23 cellular contexts compared by ENCODE assay signal in genomic region chrX:49070988-49071387, GRCh38. TPM values are rescaled to one million over a fixed set of nuclear protein-coding genes. Genes with fewer than 3 reads are reported as not detected.
DNase-seq lines count a peak whose midpoint lies in the region; FAIRE-seq and TF ChIP-seq lines count a peak whose summit lies in the region.
"Had no signal": no experiment of that assay in that cellular context is flagged by ENCODE, and none has a peak within 500 bp of the region (broad histone marks: within the 10 kb centered on the region; RNA-seq: fewer than 3 reads in every experiment).

No MANE protein-coding gene starts in this region.

- in situ Hi-C loops in mammary epithelial cell (cut with MboI; ENCODE audit: low sequenced_read_pairs in 2 of 2), result no loop called here

- H2AFZ ChIP-seq in mammary epithelial cell (ENCODE audit: low read depth, low read length), result no peak overlapping the region
- no peak overlapping the region for H2AFZ ChIP-seq in astrocyte (ENCODE audit: low read depth, low read length)

- H3K4me1 Mint-ChIP-seq in MCF 10A (ENCODE audit: insufficient read depth, unreplicated experiment) (peaks cover 10% of the 10 kb centered on the region), astrocyte (ENCODE audit: low read depth, unreplicated experiment) (no peaks in the 10 kb centered on the region), osteocyte (ENCODE audit: unreplicated experiment) (peaks cover 13% of the 10 kb centered on the region)

- no peak for DNase-seq in MCF 10A (ENCODE audit: unreplicated experiment)
- no peak for DNase-seq in mammary epithelial cell
- DNase-seq in astrocyte (ENCODE audit: low read depth), result no peak
- DNase-seq in osteocyte (ENCODE audit: extremely low spot score, unreplicated experiment), result no peak
- no peak for DNase-seq in NCI-H187 treated with DMSO at 0.1 percent for 48 hours (lab: John Stamatoyannopoulos, UW)
- DNase-seq in activated CD4-positive, CD25-positive, alpha-beta regulatory T cell (lab: John Stamatoyannopoulos, UW), result no peak
- DNase-seq in COLO829 (ENCODE audit: low spot score), result no peak
- DNase-seq: IMR-90, MV-4-11, NCI-H1105 treated with DMSO at 0.1 percent for 48 hours, NCI-H2081, NCI-H2171, NCI-H345, NCI-H524, NCI-H774, Peyer's patch, SJCRH30 had no signal

- BruUV-seq in MCF 10A (replicated peaks; lab: Mats Ljungman, UMichigan) (no TSS peak), mammary epithelial cell (replicated peaks; lab: Mats Ljungman, UMichigan) (no TSS peak)

- H3K27me3 ChIP-seq in mammary epithelial cell (ENCODE audit: insufficient read depth, low read length) (no peaks in the 10 kb centered on the region), astrocyte (ENCODE audit: insufficient read depth, low read length) (no peaks in the 10 kb centered on the region)
- H3K27me3 ChIP-seq: Peyer's patch, SJCRH30 had no signal

- H3K27ac Mint-ChIP-seq in MCF 10A (ENCODE audit: low read depth, unreplicated experiment) (peak overlapping the region; percentile 51), astrocyte (ENCODE audit: unreplicated experiment) (no peak overlapping the region), osteocyte (ENCODE audit: unreplicated experiment) (no peak overlapping the region)
- H3K27ac Mint-ChIP-seq: CD14-positive monocyte had no signal

- POLR2A ChIA-PET in MCF 10A (lab: Yijun Ruan, JAX), result interaction anchor here (1.7 kb wide), 1 partner anchor 10 kb away, joined by 8 read pairs; no protein-coding TSS in a partner anchor

- H3K27me3 Mint-ChIP-seq in MCF 10A (ENCODE audit: insufficient read depth, unreplicated experiment) (no peaks in the 10 kb centered on the region), astrocyte (ENCODE audit: low read depth, unreplicated experiment) (no peaks in the 10 kb centered on the region), osteocyte (ENCODE audit: unreplicated experiment) (no peaks in the 10 kb centered on the region)

- no peaks in the 10 kb centered on the region for H4K20me1 ChIP-seq in mammary epithelial cell (ENCODE audit: insufficient read depth, low read length)
- peaks cover 21% of the 10 kb centered on the region for H4K20me1 ChIP-seq in astrocyte (ENCODE audit: insufficient read depth, low read length)

- WGBS in mammary epithelial cell (ENCODE audit: low coverage, missing lambda C conversion rate), result 64% methylated on average over 4 of the region's 4 CpGs

- H3K27ac ChIP-seq in mammary epithelial cell (ENCODE audit: insufficient read depth, low read depth, low read length) (no peak overlapping the region), astrocyte (ENCODE audit: low read depth, low read length) (no peak overlapping the region)
- H3K27ac ChIP-seq: KMS-11, Peyer's patch, SJCRH30 had no signal

- intact Hi-C loops in MCF 10A (cut with micrococcal nuclease), result no loop called here
- intact Hi-C loops in mammary epithelial cell (cut with micrococcal nuclease), result no loop called here

- CTCF ChIA-PET in MCF 10A (lab: Yijun Ruan, JAX), result interaction anchor here (1.1 kb wide), 1 partner anchor 94 kb away, joined by 3 read pairs; no protein-coding TSS in a partner anchor
- CTCF ChIA-PET in mammary epithelial cell (lab: Charles Lee; ENCODE audit: low non-redundant PET), result no interaction called here

- no peak overlapping the region for H3K4me2 ChIP-seq in mammary epithelial cell (ENCODE audit: insufficient read depth, low read depth, low read length)
- H3K4me2 ChIP-seq in astrocyte (ENCODE audit: low read length), result no peak overlapping the region
- H3K4me2 ChIP-seq: KMS-11 had no signal

- no peak overlapping the region for H3K4me3 ChIP-seq in mammary epithelial cell (replicated peaks in 1 of 3; ENCODE audit: insufficient read depth in 1 of 3, low read depth in 2 of 3, low read length in 3 of 3)
- H3K4me3 ChIP-seq in astrocyte (ENCODE audit: insufficient read depth, low read depth, low read length), result no peak overlapping the region
- H3K4me3 ChIP-seq: Peyer's patch, SJCRH30 had no signal

- H3K9me3 Mint-ChIP-seq in MCF 10A (ENCODE audit: unreplicated experiment), result no peaks in the 10 kb centered on the region
- no peaks in the 10 kb centered on the region for H3K9me3 Mint-ChIP-seq in astrocyte (ENCODE audit: unreplicated experiment)
- H3K9me3 Mint-ChIP-seq in osteocyte (ENCODE audit: unreplicated experiment), result no peaks in the 10 kb centered on the region

- H3K36me3 ChIP-seq in mammary epithelial cell (ENCODE audit: insufficient read depth, low read length), result peaks cover 2% of the 10 kb centered on the region
- no peaks in the 10 kb centered on the region for H3K36me3 ChIP-seq in astrocyte (ENCODE audit: insufficient read depth, low read length)
- H3K36me3 ChIP-seq: SJCRH30 had no signal

- no peak for FAIRE-seq in astrocyte (lab: Jason Lieb, UNC)
- FAIRE-seq: A204.1, GM12891, GM18507, GM19239 had no signal

- H3K79me2 ChIP-seq in mammary epithelial cell (ENCODE audit: insufficient read depth, low read length) (peaks cover 10% of the 10 kb centered on the region), astrocyte (ENCODE audit: insufficient read depth, low read length) (peaks cover 26% of the 10 kb centered on the region)

- H3K9me3 ChIP-seq in mammary epithelial cell (replicated peaks; ENCODE audit: insufficient read depth, low read length) (no peaks in the 10 kb centered on the region), astrocyte (ENCODE audit: insufficient read depth, low read depth, low read length) (no peaks in the 10 kb centered on the region)
- H3K9me3 ChIP-seq: Peyer's patch, SJCRH30 had no signal

- no peak overlapping the region for H3K4me3 Mint-ChIP-seq in MCF 10A (ENCODE audit: unreplicated experiment)
- peak overlapping the region; percentile 27 for H3K4me3 Mint-ChIP-seq in astrocyte (ENCODE audit: unreplicated experiment)
- peak overlapping the region; percentile 18 for H3K4me3 Mint-ChIP-seq in osteocyte (ENCODE audit: unreplicated experiment)
- H3K4me3 Mint-ChIP-seq: CD14-positive monocyte had no signal

- dilution Hi-C loops in mammary epithelial cell (cut with HindIII; ENCODE audit: low sequenced_read_pairs), result no loop called here

- peaks cover 11% of the 10 kb centered on the region for H3K4me1 ChIP-seq in mammary epithelial cell (ENCODE audit: insufficient read depth, low read length)
- peaks cover 7% of the 10 kb centered on the region for H3K4me1 ChIP-seq in astrocyte (ENCODE audit: insufficient read depth, low read length)
- H3K4me1 ChIP-seq: SJCRH30 had no signal

- H3K36me3 Mint-ChIP-seq in MCF 10A (ENCODE audit: insufficient read depth, unreplicated experiment) (peaks cover 13% of the 10 kb centered on the region), astrocyte (ENCODE audit: low read depth, unreplicated experiment) (peaks cover 2% of the 10 kb centered on the region), osteocyte (ENCODE audit: unreplicated experiment) (no peaks in the 10 kb centered on the region)

- H3K9ac ChIP-seq in mammary epithelial cell (ENCODE audit: insufficient read depth, low read length), result no peak overlapping the region
- H3K9ac ChIP-seq in astrocyte (ENCODE audit: low read length), result no peak overlapping the region
- H3K9ac ChIP-seq: KMS-11 had no signal

- TF ChIP-seq CTCF in MCF 10A (IDR thresholded peaks at IDR 0.05; ENCODE audit: unreplicated experiment) (no peak), mammary epithelial cell (conservative IDR thresholded peaks at IDR 0.05 in 1 of 2, IDR thresholded peaks at IDR 0.05 in 1 of 2; ENCODE audit: extremely low read depth in 1 of 2, insufficient read depth in 1 of 2, low read depth in 1 of 2, low read length in 2 of 2) (no peak), astrocyte (IDR thresholded peaks at IDR 0.05; ENCODE audit: insufficient read depth, low read depth, low read length) (no peak), osteocyte (IDR thresholded peaks at IDR 0.05) (no peak)

RNA-seq across cellular contexts. Expression of gene PRAF2, which starts 2.8 kb away (rescaled TPM):
- 32.1 and 34.5 TPM in 2 replicates for total RNA-seq in MCF 10A (2022)
- total RNA-seq in mammary epithelial cell, result 10 to 100 TPM in 1 of 2 donors, 1 to 10 TPM in 1; 8.2 to 27.7 TPM
- 17.5 TPM for polyA plus RNA-seq in mammary epithelial cell
- 30.2 TPM for polyA minus RNA-seq in mammary epithelial cell
- total RNA-seq in astrocyte, result 44.4 and 52.8 TPM in 2 replicates
- total RNA-seq in osteocyte, result 55.3 and 58.5 TPM in 2 replicates

RNA-seq across cellular contexts. Expression of gene WDR45, which starts 8.7 kb away (rescaled TPM):
- 93.0 and 96.9 TPM in 2 replicates for total RNA-seq in MCF 10A (2022)
- 10 to 100 TPM; 53.3 to 55.0 TPM for total RNA-seq in mammary epithelial cell
- 61.4 TPM for polyA plus RNA-seq in mammary epithelial cell
- polyA minus RNA-seq in mammary epithelial cell, result 41.2 TPM
- total RNA-seq in astrocyte, result 54.9 TPM in 2 replicates
- total RNA-seq in osteocyte, result 91.3 and 95.8 TPM in 2 replicates

RNA-seq across cellular contexts. Expression of gene CCDC120, which starts 12.2 kb away (rescaled TPM):
- total RNA-seq in MCF 10A (2022) (10.3 and 14.4 TPM in 2 replicates), mammary epithelial cell (10 to 100 TPM in 1 of 2 donors, 1 to 10 TPM in 1; 8.3 to 26.1 TPM), astrocyte (6.3 and 8.2 TPM in 2 replicates), osteocyte (8.5 and 9.6 TPM in 2 replicates)
- 12.6 TPM for polyA plus RNA-seq in mammary epithelial cell
- 20.5 TPM for polyA minus RNA-seq in mammary epithelial cell

RNA-seq across cellular contexts. Expression of gene TFE3, which starts 27.8 kb away (rescaled TPM):
- total RNA-seq in MCF 10A (2022) (45.3 and 71.7 TPM in 2 replicates), mammary epithelial cell (10 to 100 TPM; 30.5 to 61.1 TPM), astrocyte (46.5 and 53.4 TPM in 2 replicates), osteocyte (44.7 and 51.8 TPM in 2 replicates)
- polyA plus RNA-seq in mammary epithelial cell, result 13.8 TPM
- 21.4 TPM for polyA minus RNA-seq in mammary epithelial cell

RNA-seq across cellular contexts. Expression of gene GPKOW, which starts 52.5 kb away (rescaled TPM):
- 22.0 and 24.4 TPM in 2 replicates for total RNA-seq in MCF 10A (2022)
- 10 to 100 TPM; 12.8 to 18.7 TPM for total RNA-seq in mammary epithelial cell
- 18.8 TPM for polyA plus RNA-seq in mammary epithelial cell
- 10.1 TPM for polyA minus RNA-seq in mammary epithelial cell
- 15.6 and 16.9 TPM in 2 replicates for total RNA-seq in astrocyte
- 23.3 and 23.9 TPM in 2 replicates for total RNA-seq in osteocyte
